In genomic region chr1:241555526-241555925, GRCh38 we compare ENCODE assay signal across 31 cellular contexts. TPM values are rescaled to one million over a fixed set of nuclear protein-coding genes. Genes with fewer than 3 reads are reported as not detected.
"Had no signal": no experiment of that assay in that cellular context is flagged by ENCODE, and none has a peak within 500 bp of the region (broad histone marks: within the 10 kb centered on the region; RNA-seq: fewer than 3 reads in every experiment).

No MANE protein-coding gene starts in this region.

- H3K4me1 Mint-ChIP-seq: WTC11 had no signal

- H3K36me3 ChIP-seq: ascending aorta, cardiac muscle cell, MG63 had no signal

- H3K9ac ChIP-seq: SK-N-SH had no signal

- H3K4me3 ChIP-seq: ascending aorta, cardiac muscle cell, MG63 had no signal

- H3K27ac Mint-ChIP-seq: activated CD4-positive, alpha-beta T cell treated with anti-CD3 and anti-CD28 coated beads for 36 hours; activated CD4-positive, alpha-beta T cell treated with anti-CD3 and anti-CD28 coated beads, Interleukin-2, amount 10 ng/mL, durations not matched to agents 7 days and 5 days; activated CD8-positive, alpha-beta T cell treated with anti-CD3 and anti-CD28 coated beads, Interleukin-2, amount 10 ng/mL, durations not matched to agents 7 days and 5 days; activated naive CD4-positive, alpha-beta T cell treated with anti-CD3 and anti-CD28 coated beads, Interleukin-2, amount 50 U/mL, for 24 hours; activated naive CD8-positive, alpha-beta T cell treated with anti-CD3 and anti-CD28 coated beads, Interleukin-2, amount 10 ng/mL, durations not matched to agents 7 days and 5 days; activated T-cell treated with anti-CD3 and anti-CD28 coated beads, Interleukin-2, amount 50 U/mL, for 24 hours; activated T-helper 2 cell treated with anti-CD3 and anti-CD28 coated beads, Interferon-gamma antibody, Interleukin-2, Interleukin-4, amounts not matched to agents 10 μg/mL and 5 μg/mL and 100 μg/mL, durations not matched to agents 14 hours and 24 hours and 36 hours; T-helper 1 cell treated with Interleukin-12 subunit alpha and Interleukin-12 subunit beta and Interleukin-4 antibody, amounts not matched to agents 30 μg/mL and 1 μg/mL, for 36 hours; T-helper 2 cell treated with Interferon-gamma antibody and Interleukin-4, amounts not matched to agents 5 μg/mL and 100 μg/mL, for 36 hours; WTC11 had no signal

- H3K9me3 Mint-ChIP-seq: activated naive CD4-positive, alpha-beta T cell treated with anti-CD3 and anti-CD28 coated beads, Interleukin-2, amount 50 U/mL, for 24 hours; central memory CD8-positive, alpha-beta T cell; T-helper 1 cell treated with Interleukin-12 subunit alpha and Interleukin-12 subunit beta and Interleukin-4 antibody, amounts not matched to agents 30 μg/mL and 1 μg/mL, for 36 hours; WTC11 had no signal

- H3K36me3 Mint-ChIP-seq: activated naive CD4-positive, alpha-beta T cell treated with anti-CD3 and anti-CD28 coated beads, Interleukin-2, amount 50 U/mL, for 24 hours; WTC11 had no signal

- H3K4me2 ChIP-seq: SK-N-SH had no signal

- H3K9me2 ChIP-seq: SK-N-SH had no signal

- ATAC-seq: activated CD4-positive, alpha-beta T cell treated with anti-CD3 and anti-CD28 coated beads for 36 hours; activated CD4-positive, CD25-positive, alpha-beta regulatory T cell treated with anti-CD3 and anti-CD28 coated beads, Interleukin-2, amount 50 U/mL, for 24 hours; activated CD8-positive, alpha-beta T cell treated with anti-CD3 and anti-CD28 coated beads, Interleukin-2, amount 10 ng/mL, durations not matched to agents 7 days and 5 days; WTC11 had no signal

- H3K27me3 ChIP-seq: ascending aorta, cardiac muscle cell, MG63 had no signal

- H3K9me3 ChIP-seq: ascending aorta, MG63, SK-N-SH had no signal

- H3K4me1 ChIP-seq: ascending aorta had no signal

- H3K4me3 Mint-ChIP-seq: activated CD4-positive, alpha-beta T cell treated with anti-CD3 and anti-CD28 coated beads for 36 hours; activated CD4-positive, alpha-beta T cell treated with anti-CD3 and anti-CD28 coated beads, Interleukin-2, amount 10 ng/mL, durations not matched to agents 7 days and 5 days; activated CD8-positive, alpha-beta T cell treated with anti-CD3 and anti-CD28 coated beads, Interleukin-2, amount 10 ng/mL, durations not matched to agents 7 days and 5 days; activated naive CD4-positive, alpha-beta T cell treated with anti-CD3 and anti-CD28 coated beads, Interleukin-2, amount 50 U/mL, for 24 hours; activated naive CD8-positive, alpha-beta T cell treated with anti-CD3 and anti-CD28 coated beads, Interleukin-2, amount 10 ng/mL, durations not matched to agents 7 days and 5 days; activated T-cell treated with anti-CD3 and anti-CD28 coated beads, Interleukin-2, amount 50 U/mL, for 24 hours; central memory CD8-positive, alpha-beta T cell; T-helper 1 cell treated with Interleukin-12 subunit alpha and Interleukin-12 subunit beta and Interleukin-4 antibody, amounts not matched to agents 30 μg/mL and 1 μg/mL, for 36 hours; T-helper 2 cell treated with Interferon-gamma antibody and Interleukin-4, amounts not matched to agents 5 μg/mL and 100 μg/mL, for 36 hours; WTC11 had no signal

- H3K27me3 Mint-ChIP-seq: activated naive CD4-positive, alpha-beta T cell treated with anti-CD3 and anti-CD28 coated beads, Interleukin-2, amount 50 U/mL, for 24 hours; activated naive CD8-positive, alpha-beta T cell treated with anti-CD3 and anti-CD28 coated beads, Interleukin-2, amount 10 ng/mL, durations not matched to agents 7 days and 5 days; central memory CD8-positive, alpha-beta T cell had no signal

- DNase-seq: activated CD4-positive, alpha-beta T cell treated with anti-CD3 and anti-CD28 coated beads for 36 hours; activated CD4-positive, alpha-beta T cell treated with anti-CD3 and anti-CD28 coated beads, Interleukin-2, amount 10 ng/mL, durations not matched to agents 7 days and 5 days; activated CD4-positive, alpha-beta T cell treated with anti-CD3 and anti-CD28 coated beads, Interleukin-2, amount 50 U/mL, for 48 hours; activated CD8-positive, alpha-beta T cell treated with anti-CD3 and anti-CD28 coated beads, Interleukin-2, amount 10 ng/mL, durations not matched to agents 7 days and 5 days; activated gamma-delta T cell; activated naive CD4-positive, alpha-beta T cell treated with Interleukin-2 at 50 U/mL for 16 hours; activated naive CD8-positive, alpha-beta T cell treated with anti-CD3 and anti-CD28 coated beads, Interleukin-2, amount 10 ng/mL, durations not matched to agents 7 days and 5 days; activated T-cell treated with anti-CD3 and anti-CD28 coated beads, Interleukin-2, amount 50 U/mL, for 24 hours; amygdala; MG63; NCI-H1092; NCI-H146; NCI-H187; NCI-H2029 treated with DMSO at 0.1 percent for 48 hours; NCI-H2107; NCI-H2171; NCI-H510A; NCI-H526; NCI-H748 treated with DMSO at 0.1 percent for 48 hours; NK-92 treated with Interleukin-12 subunit alpha and Interleukin-12 subunit beta, amount 100 ng/mL, for 24 hours; Right ventricle myocardium superior; SK-N-SH had no signal

- H3K27ac ChIP-seq: ascending aorta, cardiac muscle cell had no signal

RNA-seq across cellular contexts. Expression of gene KMO, which starts 23.3 kb away (rescaled TPM):
- total RNA-seq: activated CD8-positive, alpha-beta T cell treated with anti-CD3 and anti-CD28 coated beads, Interleukin-2, amount 10 ng/mL, durations not matched to agents 7 days and 5 days; ascending aorta; cardiac muscle cell; WTC11 had no signal
- polyA plus RNA-seq: cardiac muscle cell, SK-N-SH had no signal
